Comparison of ENCODE assay signal across 9 cellular contexts in the genomic region with DNA sequence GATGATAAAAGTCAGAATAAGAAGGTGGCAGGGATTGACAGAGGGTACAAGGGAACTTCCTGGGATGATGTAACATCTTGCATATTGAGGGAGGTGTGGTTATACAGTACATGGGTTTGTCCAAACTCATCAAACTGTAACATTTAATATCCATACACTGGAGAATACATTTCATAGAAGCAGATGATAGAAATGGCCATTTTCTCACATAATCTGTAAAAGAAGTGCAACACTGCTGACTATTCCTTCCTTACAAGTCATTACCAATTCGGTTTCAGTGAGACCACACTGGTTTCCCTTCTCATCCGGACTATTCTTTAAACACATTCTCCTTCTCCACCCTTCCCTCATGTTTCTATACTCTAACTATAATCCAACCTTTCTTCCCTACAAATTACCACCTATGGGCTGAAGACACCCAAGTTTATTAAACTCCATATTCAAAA. TPM values are rescaled to one million over a fixed set of nuclear protein-coding genes. Genes with fewer than 3 reads are reported as not detected.
DNase-seq lines count a peak whose midpoint lies in the region; ATAC-seq, FAIRE-seq and TF ChIP-seq lines count a peak whose summit lies in the region.
"Had no signal": no experiment of that assay in that cellular context is flagged by ENCODE, and none has a peak within 500 bp of the region (broad histone marks: within the 10 kb centered on the region; RNA-seq: fewer than 3 reads in every experiment).

No MANE protein-coding gene starts in this region.

- H3K27me3 ChIP-seq in cardiac muscle cell (no peaks in the 10 kb centered on the region), keratinocyte (ENCODE audit: control insufficient read depth, extremely low read depth, insufficient read depth, low read length) (no peaks in the 10 kb centered on the region), transverse colon (no peaks in the 10 kb centered on the region), WERI-Rb-1 (ENCODE audit: insufficient read depth, low read depth, severe bottlenecking) (no peaks in the 10 kb centered on the region)

- H3K4me2 ChIP-seq in keratinocyte (ENCODE audit: control insufficient read depth, extremely low read depth, insufficient read depth, low read depth, low read length): peak overlapping the region; percentile 97

- H3K27ac Mint-ChIP-seq in activated CD4-positive, alpha-beta memory T cell treated with anti-CD3 and anti-CD28 coated beads, Interleukin-2, amount 10 ng/mL, durations not matched to agents 7 days and 5 days: peak overlapping the region; percentile 85

- H3K27ac ChIP-seq in cardiac muscle cell (no peak overlapping the region), keratinocyte (ENCODE audit: control insufficient read depth, insufficient read depth, low read length) (peak overlapping the region; percentile 98), transverse colon (peak overlapping the region in 3 of 4 donors; percentile 92 to 97 (median 96)), WERI-Rb-1 (no peak overlapping the region)

- no peak for ATAC-seq in GM18520 (IDR thresholded peaks at IDR 0.05; ENCODE audit: unreplicated experiment)

- no peaks in the 10 kb centered on the region for H4K20me1 ChIP-seq in keratinocyte (ENCODE audit: control insufficient read depth, extremely low read depth, insufficient read depth, low read length)

- dilution Hi-C loops in keratinocyte (cut with MboI; ENCODE audit: extremely low pct_ligation_motif_present, low sequenced_read_pairs): no loop called here

- WGBS in transverse colon (ENCODE audit: low coverage in 1 of 2), 2 donors: 24 to 42% methylated on average over 2 of the region's 2 CpGs

- H3K36me3 Mint-ChIP-seq in activated CD4-positive, alpha-beta memory T cell treated with anti-CD3 and anti-CD28 coated beads, Interleukin-2, amount 10 ng/mL, durations not matched to agents 7 days and 5 days (ENCODE audit: low read depth): peaks cover 16% of the 10 kb centered on the region

- in situ Hi-C loops in transverse colon (cut with MboI; ENCODE audit: low pct_ligation_motif_present in 1 of 4, low pct_unique_long_range_greater_than_20kb in 1 of 4, low sequenced_read_pairs in 3 of 4): loop anchor here in 2 of 4 donors (25.0 kb wide), 2 partner anchors 272 to 497 kb away; no protein-coding TSS in a partner anchor

- DNase-seq in cardiac muscle cell (ENCODE audit: low read depth in 1 of 2, low spot score in 1 of 2) (no peak), cardiac septum (ENCODE audit: low spot score) (no peak), keratinocyte (ENCODE audit: low read depth, low spot score) (no peak), transverse colon (no peak), WERI-Rb-1 (no peak), NCI-H187 treated with DMSO at 0.1 percent for 48 hours (lab: John Stamatoyannopoulos, UW) (no peak)
- no peak for DNase-seq in activated CD4-positive, alpha-beta memory T cell treated with anti-CD3 and anti-CD28 coated beads, Interleukin-2, amount 10 ng/mL, durations not matched to agents 7 days and 5 days

- H3K79me2 ChIP-seq in keratinocyte (ENCODE audit: control insufficient read depth, insufficient read depth, low read length): peaks cover 65% of the 10 kb centered on the region

- intact Hi-C loops in cardiac septum (cut with DNase I): no loop called here
- intact Hi-C loops in transverse colon (cut with DNase I; ENCODE audit: low total_unique reads): no loop called here

- H2AFZ ChIP-seq in keratinocyte (ENCODE audit: control insufficient read depth, low read length): no peak overlapping the region

- POLR2A ChIA-PET in activated CD4-positive, alpha-beta memory T cell treated with anti-CD3 and anti-CD28 coated beads, Interleukin-2, amount 10 ng/mL, durations not matched to agents 7 days and 5 days (lab: Charles Lee): interaction anchor here (1.0 to 3.8 kb wide), 6 partner anchors 10 to 450 kb away, joined by 3 to 15 read pairs (median 3); no protein-coding TSS in a partner anchor

- H3K9me3 Mint-ChIP-seq in activated CD4-positive, alpha-beta memory T cell treated with anti-CD3 and anti-CD28 coated beads, Interleukin-2, amount 10 ng/mL, durations not matched to agents 7 days and 5 days: no peaks in the 10 kb centered on the region

- TF ChIP-seq POLR2A in transverse colon (IDR thresholded peaks at IDR 0.05): no peak

- peak overlapping the region; percentile 82 for H3K4me3 Mint-ChIP-seq in activated CD4-positive, alpha-beta memory T cell treated with anti-CD3 and anti-CD28 coated beads, Interleukin-2, amount 10 ng/mL, durations not matched to agents 7 days and 5 days

- CTCF ChIA-PET in activated CD4-positive, alpha-beta memory T cell treated with anti-CD3 and anti-CD28 coated beads, Interleukin-2, amount 10 ng/mL, durations not matched to agents 7 days and 5 days (lab: Charles Lee): interaction anchor here (1.0 to 1.6 kb wide), 2 partner anchors 270 to 490 kb away, joined by 4 to 6 read pairs; no protein-coding TSS in a partner anchor

- peaks cover 19% of the 10 kb centered on the region for H3K4me1 ChIP-seq in cardiac muscle cell (ENCODE audit: low read depth)
- peaks cover 9% of the 10 kb centered on the region for H3K4me1 ChIP-seq in keratinocyte (ENCODE audit: control insufficient read depth, extremely low read depth, insufficient read depth, low read length)
- peaks cover 6 to 48% (median 21%) of the 10 kb centered on the region in 4 donors for H3K4me1 ChIP-seq in transverse colon

- TF ChIP-seq EP300 in transverse colon (IDR thresholded peaks at IDR 0.05; ENCODE audit: low read depth): no peak

- peak overlapping the region; percentile 96 for H3K4me3 ChIP-seq in cardiac muscle cell
- peak overlapping the region; percentile 84 to 93 (median 84) for H3K4me3 ChIP-seq in keratinocyte (ENCODE audit: control insufficient read depth in 2 of 3, extremely low read depth in 1 of 3, insufficient read depth in 2 of 3, low read depth in 1 of 3, low read length in 3 of 3)
- peak overlapping the region in 2 of 4 donors; percentile 80 to 88 for H3K4me3 ChIP-seq in transverse colon
- H3K4me3 ChIP-seq in WERI-Rb-1 (ENCODE audit: low read depth, low read length): no peak overlapping the region

- H3K27me3 Mint-ChIP-seq in activated CD4-positive, alpha-beta memory T cell treated with anti-CD3 and anti-CD28 coated beads, Interleukin-2, amount 10 ng/mL, durations not matched to agents 7 days and 5 days: peaks cover 2% of the 10 kb centered on the region

- no peaks in the 10 kb centered on the region for H3K9me3 ChIP-seq in cardiac muscle cell (ENCODE audit: low read depth)
- H3K9me3 ChIP-seq in keratinocyte (ENCODE audit: control insufficient read depth, low read depth, low read length): no peaks in the 10 kb centered on the region
- H3K9me3 ChIP-seq in transverse colon: no peaks in the 10 kb centered on the region
- H3K9me3 ChIP-seq in WERI-Rb-1 (ENCODE audit: severe bottlenecking): no peaks in the 10 kb centered on the region

- peak overlapping the region; percentile 96 for H3K9ac ChIP-seq in keratinocyte (ENCODE audit: control insufficient read depth, extremely low read depth, insufficient read depth, low read length)

- TF ChIP-seq CTCF in cardiac muscle cell (IDR thresholded peaks at IDR 0.05; ENCODE audit: low read depth, low read length) (no peak), keratinocyte (optimal IDR thresholded peaks at IDR 0.05 in 1 of 3, IDR thresholded peaks at IDR 0.05 in 1 of 3, conservative IDR thresholded peaks at IDR 0.05 in 1 of 3; ENCODE audit: extremely low read depth in 1 of 3, insufficient read depth in 2 of 3, low read length in 3 of 3) (no peak), transverse colon (IDR thresholded peaks at IDR 0.05) (no peak), WERI-Rb-1 (IDR thresholded peaks at IDR 0.05; ENCODE audit: low read depth, low read length) (no peak)

- H3K4me1 Mint-ChIP-seq in activated CD4-positive, alpha-beta memory T cell treated with anti-CD3 and anti-CD28 coated beads, Interleukin-2, amount 10 ng/mL, durations not matched to agents 7 days and 5 days: peaks cover 55% of the 10 kb centered on the region

- H3K9me1 ChIP-seq in keratinocyte (ENCODE audit: control insufficient read depth, extremely low read depth, insufficient read depth, low read length): no peaks in the 10 kb centered on the region

- H3K36me3 ChIP-seq in cardiac muscle cell (no peaks in the 10 kb centered on the region), keratinocyte (ENCODE audit: control insufficient read depth in 2 of 2, extremely low read depth in 1 of 2, insufficient read depth in 2 of 2, low read length in 2 of 2) (peaks cover 1 to 2% of the 10 kb centered on the region in 2 experiments), transverse colon (no peaks in the 10 kb centered on the region), WERI-Rb-1 (no peaks in the 10 kb centered on the region)

- FAIRE-seq in keratinocyte (lab: Jason Lieb, UNC): no peak
- FAIRE-seq: G401.6 had no signal

RNA-seq across cellular contexts. Expression of gene COX7A2L, which starts 1.7 kb away (rescaled TPM):
- total RNA-seq in cardiac muscle cell (152 and 160 TPM in 2 replicates), cardiac septum (94.6 TPM), transverse colon (100 to 1,000 TPM in 3 of 4 donors, 10 to 100 TPM in 1; 12.3 to 180 (median 152) TPM)
- polyA plus RNA-seq in cardiac muscle cell (187 and 197 TPM in 2 replicates), keratinocyte (126 to 172 TPM (median 144 TPM) in 3 replicates)
- total RNA-seq in activated CD4-positive, alpha-beta memory T cell treated with anti-CD3 and anti-CD28 coated beads, Interleukin-2, amount 10 ng/mL, durations not matched to agents 7 days and 5 days: 100 to 1,000 TPM; 102 TPM
- polyA plus RNA-seq in keratinocyte (2011; ENCODE audit: low read depth): 73.7 TPM
- polyA plus RNA-seq in keratinocyte (2011; cell fraction: cytosol; rRNA removed): 140 and 154 TPM in 2 replicates
- 42.5 and 62.6 TPM in 2 replicates for polyA plus RNA-seq in keratinocyte (2011; cell fraction: nucleus; rRNA removed)
- polyA plus RNA-seq in keratinocyte (2012; ENCODE audit: low replicate concordance): 101 and 194 TPM in 2 replicates
- polyA minus RNA-seq in keratinocyte: 42.9 to 56.5 TPM (median 47.7 TPM) in 3 replicates
- 45.8 TPM for polyA minus RNA-seq in keratinocyte (2011; cell fraction: cytosol; rRNA and poly(A)+ RNA removed)
- 8.3 and 14.2 TPM in 2 replicates for polyA minus RNA-seq in keratinocyte (2011; cell fraction: nucleus; rRNA and poly(A)+ RNA removed)

Comparison
In these comparisons a context has a peak if more than half of its experiments do, and no peak if none do; other contexts are left out.
1. H3K27ac ChIP-seq: peak in keratinocyte (single experiment) and transverse colon (3 of 4); none in cardiac muscle cell (single experiment) and WERI-Rb-1 (single experiment).